8 cellular contexts compared by ENCODE assay signal in the genomic region with DNA sequence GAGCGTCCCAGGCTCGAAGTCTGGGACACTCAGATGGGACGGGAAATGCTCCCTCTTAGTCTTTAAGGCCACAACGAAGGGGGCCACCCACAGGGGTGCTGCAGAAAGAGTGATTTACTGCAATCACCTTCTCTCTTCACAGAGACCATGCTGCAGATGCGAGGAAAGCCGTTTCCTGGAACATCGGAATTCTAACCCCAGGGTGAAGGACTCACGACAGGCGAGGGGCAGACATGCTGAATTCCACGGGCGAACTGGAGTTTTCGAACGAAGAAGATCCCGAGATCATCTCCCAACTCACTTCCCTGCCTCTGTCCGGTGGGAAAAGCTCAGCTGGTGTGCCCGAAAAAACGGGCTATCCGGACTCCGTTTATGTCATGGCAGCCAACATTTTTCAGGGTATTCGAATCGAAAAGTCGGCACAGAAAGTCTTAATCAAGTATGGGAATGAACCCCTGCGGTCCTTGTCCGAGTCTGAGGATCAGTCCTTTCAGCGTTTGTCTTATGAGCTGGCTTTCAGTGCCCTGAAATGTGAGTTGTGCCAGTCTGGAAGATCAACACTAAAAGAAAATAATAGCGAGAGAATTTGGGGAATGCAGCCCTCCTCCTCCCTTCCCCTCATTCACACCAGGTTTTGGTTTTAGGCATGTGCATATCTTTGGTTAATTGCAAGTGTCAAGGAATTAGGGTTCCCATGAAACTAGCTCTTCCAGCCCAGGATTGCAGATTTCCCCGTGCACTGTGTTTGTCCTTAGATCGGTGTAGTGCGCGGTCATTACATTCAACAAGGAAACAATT. TPM values are rescaled to one million over a fixed set of nuclear protein-coding genes. Genes with fewer than 3 reads are reported as not detected.
DNase-seq lines count a peak whose midpoint lies in the region; ATAC-seq and TF ChIP-seq lines count a peak whose summit lies in the region.

No MANE protein-coding gene starts in this region.

- H3K9ac ChIP-seq in SK-N-SH = peak overlapping the region; percentile 58; the same call in 1 of the 2 replicates

- H3K9me2 ChIP-seq in SK-N-SH = no peaks in the 10 kb centered on the region

- no peak for TF ChIP-seq CTCF in SK-N-SH (IDR thresholded peaks at IDR 0.05)

- no peaks in the 10 kb centered on the region for H3K9me3 ChIP-seq in SK-N-SH
- H3K9me3 ChIP-seq in iPS-18c (ENCODE audit: control insufficient read depth, insufficient read depth, low read length) = no peaks in the 10 kb centered on the region

- peak; percentile 38 for DNase-seq in SK-N-SH
- DNase-seq in activated T-cell treated with anti-CD3 and anti-CD28 coated beads, Interleukin-2, amount 50 U/mL, for 4 hours = no peak
- DNase-seq in stimulated activated effector memory CD8-positive, alpha-beta T cell treated with anti-CD3 and anti-CD28 coated beads, Interleukin-12 subunit alpha, Interleukin-12 subunit beta, amount 100 ng/mL, for 72 hours (ENCODE audit: low spot score in 2 of 2) = no peak
- DNase-seq in NCI-H2029 (lab: John Stamatoyannopoulos, UW) = no peak

- 33% methylated on average over 27 of the region's 30 CpGs for WGBS in SK-N-SH (ENCODE audit: low lambda C conversion rate)

- H3K4me3 ChIP-seq in SK-N-SH (ENCODE audit: low read depth in 2 of 2, low read length in 1 of 2) (peak overlapping the region; percentile 53 to 54; a peak in 3 of 4 replicates), iPS-18c (ENCODE audit: insufficient read depth, low read depth, low read length) (peak overlapping the region; percentile 80)

- H3K79me2 ChIP-seq in SK-N-SH (ENCODE audit: insufficient read depth) = no peaks in the 10 kb centered on the region

- POLR2A ChIA-PET in SK-N-SH (lab: Yijun Ruan, JAX) = no interaction called here

- peaks cover 6% of the 10 kb centered on the region for H3K4me1 Mint-ChIP-seq in activated T-cell treated with anti-CD3 and anti-CD28 coated beads, Interleukin-2, amount 50 U/mL, for 4 hours (ENCODE audit: low read depth)
- no peaks in the 10 kb centered on the region for H3K4me1 Mint-ChIP-seq in stimulated activated effector memory CD8-positive, alpha-beta T cell treated with anti-CD3 and anti-CD28 coated beads, Interleukin-12 subunit alpha, Interleukin-12 subunit beta, amount 100 ng/mL, for 72 hours

- ATAC-seq in SK-N-SH treated with all-trans-retinoic acid at 6 μM for 48 hours = no peak; the same call in 1 of the 3 replicates
- ATAC-seq in activated T-cell treated with anti-CD3 and anti-CD28 coated beads, Interleukin-2, amount 50 U/mL, for 4 hours = peak; percentile 21 to 25
- no peak for ATAC-seq in stimulated activated effector memory CD8-positive, alpha-beta T cell treated with anti-CD3 and anti-CD28 coated beads, Interleukin-12 subunit alpha, Interleukin-12 subunit beta, amount 100 ng/mL, for 72 hours
- ATAC-seq in HG02763 (IDR thresholded peaks at IDR 0.05; ENCODE audit: unreplicated experiment) = no peak
- ATAC-seq in HG02938 (IDR thresholded peaks at IDR 0.05; ENCODE audit: unreplicated experiment) = no peak

- no peaks in the 10 kb centered on the region for H3K27me3 ChIP-seq in SK-N-SH (ENCODE audit: insufficient read depth)

- TF ChIP-seq EP300 in SK-N-SH (IDR thresholded peaks at IDR 0.05; ENCODE audit: borderline replicate concordance in 1 of 2, low read depth in 1 of 2, low read length in 1 of 2) = no peak

- H3F3A ChIP-seq in SK-N-SH (replicated peaks; ENCODE audit: insufficient read depth) = no peaks in the 10 kb centered on the region

- peaks cover 0 to 2% of the 10 kb centered on the region in 2 experiments; a peak in 1 of 4 replicates for H3K4me1 ChIP-seq in SK-N-SH (ENCODE audit: control insufficient read depth in 1 of 2, insufficient read depth in 2 of 2, low read depth in 1 of 2, low read length in 1 of 2)

- CTCF ChIA-PET in SK-N-SH (lab: Yijun Ruan, JAX) = interaction anchor here (0.6 to 2.3 kb wide), 7 partner anchors 13 to 464 kb away, joined by 3 to 9 read pairs (median 3); partner anchors contain the start of gene APBB2

- H3K9me3 Mint-ChIP-seq in activated T-cell treated with anti-CD3 and anti-CD28 coated beads, Interleukin-2, amount 50 U/mL, for 4 hours = no peaks in the 10 kb centered on the region
- no peaks in the 10 kb centered on the region for H3K9me3 Mint-ChIP-seq in stimulated activated effector memory CD8-positive, alpha-beta T cell treated with anti-CD3 and anti-CD28 coated beads, Interleukin-12 subunit alpha, Interleukin-12 subunit beta, amount 100 ng/mL, for 72 hours

- peaks cover 1% of the 10 kb centered on the region for H3K36me3 Mint-ChIP-seq in activated T-cell treated with anti-CD3 and anti-CD28 coated beads, Interleukin-2, amount 50 U/mL, for 4 hours (ENCODE audit: insufficient read depth)
- H3K36me3 Mint-ChIP-seq in stimulated activated effector memory CD8-positive, alpha-beta T cell treated with anti-CD3 and anti-CD28 coated beads, Interleukin-12 subunit alpha, Interleukin-12 subunit beta, amount 100 ng/mL, for 72 hours = no peaks in the 10 kb centered on the region

- H3K4me3 Mint-ChIP-seq in activated T-cell treated with anti-CD3 and anti-CD28 coated beads, Interleukin-2, amount 50 U/mL, for 4 hours = peak overlapping the region; percentile 61
- peak overlapping the region; percentile 22 for H3K4me3 Mint-ChIP-seq in stimulated activated effector memory CD8-positive, alpha-beta T cell treated with anti-CD3 and anti-CD28 coated beads, Interleukin-12 subunit alpha, Interleukin-12 subunit beta, amount 100 ng/mL, for 72 hours

- no peak for TF ChIP-seq RAD21 in SK-N-SH (IDR thresholded peaks at IDR 0.05; ENCODE audit: low read length)

- peak overlapping the region; percentile 65 for H3K4me2 ChIP-seq in SK-N-SH

- H3K27ac ChIP-seq in SK-N-SH (ENCODE audit: low read depth in 2 of 2, low read length in 1 of 2) = no peak overlapping the region

- H3K27ac Mint-ChIP-seq in stimulated activated effector memory CD8-positive, alpha-beta T cell treated with anti-CD3 and anti-CD28 coated beads, Interleukin-12 subunit alpha, Interleukin-12 subunit beta, amount 100 ng/mL, for 72 hours = no peak overlapping the region

- no peaks in the 10 kb centered on the region for H3K36me3 ChIP-seq in SK-N-SH (replicated peaks in 1 of 2; ENCODE audit: control insufficient read depth in 1 of 2, insufficient read depth in 2 of 2, low read length in 1 of 2)

- peaks cover 32% of the 10 kb centered on the region for H3K27me3 Mint-ChIP-seq in activated T-cell treated with anti-CD3 and anti-CD28 coated beads, Interleukin-2, amount 50 U/mL, for 4 hours (ENCODE audit: low read depth)

- peak overlapping the region; percentile 93 for H2AFZ ChIP-seq in SK-N-SH (ENCODE audit: low read depth)

- H4K20me1 ChIP-seq in SK-N-SH (ENCODE audit: insufficient read depth) = no peaks in the 10 kb centered on the region

TF ChIP-seq in SK-N-SH, 30 proteins besides CTCF, POLR2A, EP300 and RAD21 (continues in another document):
- TF ChIP-seq FOXM1 (IDR thresholded peaks at IDR 0.05; ENCODE audit: low read depth) (no peak), FOXJ3 (CRISPR knock-in tag; IDR thresholded peaks at IDR 0.05) (no peak), RCOR1 (IDR thresholded peaks at IDR 0.05; ENCODE audit: low read length) (no peak), EZH2phosphoT487 (IDR thresholded peaks at IDR 0.05; ENCODE audit: borderline replicate concordance, low read depth) (no peak), NRF1 (IDR thresholded peaks at IDR 0.05; ENCODE audit: low read depth, low read length) (no peak), ZBTB33 (IDR thresholded peaks at IDR 0.05; ENCODE audit: borderline replicate concordance, low read depth) (no peak), SIN3A (IDR thresholded peaks at IDR 0.05; ENCODE audit: borderline replicate concordance, low read depth, low read length) (no peak)

TF ChIP-seq in SK-N-SH treated with all-trans-retinoic acid at 6 μM for 48 hours, 23 proteins besides CTCF, POLR2A, EP300 and RAD21:
- TF ChIP-seq TOX (CRISPR knock-in tag; IDR thresholded peaks at IDR 0.05; ENCODE audit: borderline replicate concordance) (no peak), ARNTL (CRISPR knock-in tag; IDR thresholded peaks at IDR 0.05; ENCODE audit: borderline replicate concordance, low read depth) (no peak), SNAI2 (CRISPR knock-in tag; IDR thresholded peaks at IDR 0.05) (no peak)

RNA-seq across cellular contexts. Expression of gene NSUN7, which starts 0.9 kb away (rescaled TPM):
- polyA plus RNA-seq in SK-N-SH (2012; rRNA removed) = 0.21 and 0.28 TPM in 2 replicates
- 0.36 and 0.37 TPM in 2 replicates for polyA plus RNA-seq in SK-N-SH (2012; cell fraction: cytosol; rRNA removed)
- 0.55 and 0.57 TPM in 2 replicates for polyA plus RNA-seq in SK-N-SH (2012; cell fraction: nucleus; rRNA removed)
- not detected for total RNA-seq in activated T-cell treated with anti-CD3 and anti-CD28 coated beads, Interleukin-2, amount 50 U/mL, for 4 hours

Comparison
In these comparisons a context has a peak if more than half of its experiments do, and no peak if none do; other contexts are left out.
1. ATAC-seq: peak in activated T-cell treated with anti-CD3 and anti-CD28 coated beads, Interleukin-2, amount 50 U/mL, for 4 hours (2 of 2); none in SK-N-SH treated with all-trans-retinoic acid at 6 μM for 48 hours (single experiment), stimulated activated effector memory CD8-positive, alpha-beta T cell treated with anti-CD3 and anti-CD28 coated beads, Interleukin-12 subunit alpha, Interleukin-12 subunit beta, amount 100 ng/mL, for 72 hours (single experiment), HG02763 (single experiment) and HG02938 (single experiment).